Comparison of ENCODE assay signal across 1 cellular context in the genomic region with DNA sequence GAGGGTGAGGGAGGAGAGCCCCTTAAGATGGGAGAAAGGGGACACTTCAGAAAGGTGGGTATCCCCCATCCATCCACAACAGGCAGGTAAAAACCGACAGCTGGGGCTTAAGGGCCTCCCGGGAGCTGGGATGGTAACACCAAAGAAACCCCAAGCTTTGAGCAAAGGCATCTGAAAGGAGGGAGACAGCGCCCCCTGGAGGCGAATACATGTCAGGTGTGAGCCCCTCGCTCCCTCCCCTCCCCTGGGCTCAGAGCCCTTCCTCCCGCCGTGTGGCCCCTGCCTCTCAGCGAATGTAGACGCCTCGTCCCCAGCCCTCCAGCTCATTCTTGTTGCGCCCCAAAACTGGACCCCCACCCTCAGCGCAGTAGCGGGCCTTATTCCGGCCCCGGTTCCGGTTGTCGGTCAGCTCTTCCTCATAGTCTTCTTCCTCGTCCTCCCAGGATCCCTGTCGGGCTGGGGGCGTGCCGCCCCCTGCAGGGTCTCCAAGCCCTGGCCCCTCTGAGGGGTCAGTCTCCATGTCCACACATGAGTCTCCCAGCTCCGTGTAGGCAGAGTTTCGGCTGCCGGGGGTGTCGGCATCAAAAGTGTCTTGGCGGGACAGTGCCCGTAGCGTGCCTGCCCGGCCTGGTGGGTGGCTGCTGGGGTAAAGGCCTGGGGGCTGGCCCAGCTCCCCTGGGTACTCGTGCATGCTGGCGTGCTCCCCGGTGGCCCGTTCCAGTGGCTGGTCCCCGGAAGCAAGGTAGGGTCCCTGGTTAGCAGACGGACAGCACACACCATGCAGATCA.
TF ChIP-seq lines count a peak whose summit lies in the region.

No MANE protein-coding gene starts in this region.

TF ChIP-seq in K562, 482 proteins besides CTCF, POLR2A, EP300 and RAD21:
- TF ChIP-seq XRCC5 (IDR thresholded peaks at IDR 0.05; ENCODE audit: low read depth, low read length) = 0 out of 2 replicates have a peak, but pooled peaks have one; percentile 18
- TF ChIP-seq CBX1 (IDR thresholded peaks at IDR 0.05; ENCODE audit: low read depth) = no peak
- TF ChIP-seq MAZ (CRISPR knock-in tag; conservative IDR thresholded peaks at IDR 0.05 in 1 of 2, IDR thresholded peaks at IDR 0.05 in 1 of 2) = peak in 1 of 2 experiments; percentile 84; a peak in 2 of 4 replicates
- TF ChIP-seq ZBTB7A (IDR thresholded peaks at IDR 0.05; ENCODE audit: borderline replicate concordance, control insufficient read depth, low read depth, low read length) = peak; percentile 97
- TF ChIP-seq STAG1 (CRISPR knock-in tag; IDR thresholded peaks at IDR 0.05; ENCODE audit: borderline replicate concordance) = peak; percentile 57; the same call in 1 of the 2 replicates
- TF ChIP-seq ZNF445 (CRISPR knock-in tag; IDR thresholded peaks at IDR 0.05; ENCODE audit: low read depth) = no peak
- 0 out of 2 replicates have a peak, but pooled peaks have one; percentile 22 for TF ChIP-seq CTBP1 (IDR thresholded peaks at IDR 0.05; ENCODE audit: borderline replicate concordance)
- TF ChIP-seq VEZF1 (CRISPR knock-in tag; IDR thresholded peaks at IDR 0.05) = peak; percentile 39; the same call in 1 of the 2 replicates
- TF ChIP-seq PRPF4 (IDR thresholded peaks at IDR 0.05; ENCODE audit: insufficient read depth, low read depth, low read length, poor library complexity, severe bottlenecking) = no peak
- TF ChIP-seq SMAD4 (CRISPR knock-in tag; conservative IDR thresholded peaks at IDR 0.05) = 0 out of 2 replicates have a peak, but pooled peaks have one; percentile 4
- TF ChIP-seq, protein P1, sequence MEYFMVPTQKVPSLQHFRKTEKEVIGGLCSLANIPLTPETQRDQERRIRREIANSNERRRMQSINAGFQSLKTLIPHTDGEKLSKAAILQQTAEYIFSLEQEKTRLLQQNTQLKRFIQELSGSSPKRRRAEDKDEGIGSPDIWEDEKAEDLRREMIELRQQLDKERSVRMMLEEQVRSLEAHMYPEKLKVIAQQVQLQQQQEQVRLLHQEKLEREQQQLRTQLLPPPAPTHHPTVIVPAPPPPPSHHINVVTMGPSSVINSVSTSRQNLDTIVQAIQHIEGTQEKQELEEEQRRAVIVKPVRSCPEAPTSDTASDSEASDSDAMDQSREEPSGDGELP (CRISPR knock-in tag; IDR thresholded peaks at IDR 0.05; ENCODE audit: borderline replicate concordance) = peak; percentile 39; the same call in 1 of the 2 replicates
- TF ChIP-seq POLR2G (IDR thresholded peaks at IDR 0.05; ENCODE audit: low read depth, low read length) = peak; percentile 44
- TF ChIP-seq RB1 (IDR thresholded peaks at IDR 0.05; ENCODE audit: low read depth) = peak; percentile 57; the same call in 1 of the 2 replicates
- peak; percentile 41; the same call in 1 of the 2 replicates for TF ChIP-seq CREM (IDR thresholded peaks at IDR 0.05; ENCODE audit: low read depth)
- peak; percentile 83 for TF ChIP-seq ZNF766 (CRISPR knock-in tag; conservative IDR thresholded peaks at IDR 0.05)
- TF ChIP-seq, protein P2, sequence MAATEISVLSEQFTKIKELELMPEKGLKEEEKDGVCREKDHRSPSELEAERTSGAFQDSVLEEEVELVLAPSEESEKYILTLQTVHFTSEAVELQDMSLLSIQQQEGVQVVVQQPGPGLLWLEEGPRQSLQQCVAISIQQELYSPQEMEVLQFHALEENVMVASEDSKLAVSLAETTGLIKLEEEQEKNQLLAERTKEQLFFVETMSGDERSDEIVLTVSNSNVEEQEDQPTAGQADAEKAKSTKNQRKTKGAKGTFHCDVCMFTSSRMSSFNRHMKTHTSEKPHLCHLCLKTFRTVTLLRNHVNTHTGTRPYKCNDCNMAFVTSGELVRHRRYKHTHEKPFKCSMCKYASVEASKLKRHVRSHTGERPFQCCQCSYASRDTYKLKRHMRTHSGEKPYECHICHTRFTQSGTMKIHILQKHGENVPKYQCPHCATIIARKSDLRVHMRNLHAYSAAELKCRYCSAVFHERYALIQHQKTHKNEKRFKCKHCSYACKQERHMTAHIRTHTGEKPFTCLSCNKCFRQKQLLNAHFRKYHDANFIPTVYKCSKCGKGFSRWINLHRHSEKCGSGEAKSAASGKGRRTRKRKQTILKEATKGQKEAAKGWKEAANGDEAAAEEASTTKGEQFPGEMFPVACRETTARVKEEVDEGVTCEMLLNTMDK (IDR thresholded peaks at IDR 0.05; ENCODE audit: borderline replicate concordance, insufficient read depth, low read depth, low read length, poor library complexity, severe bottlenecking) = peak; percentile 46
- TF ChIP-seq SRSF7 (optimal IDR thresholded peaks at IDR 0.05; ENCODE audit: low read depth, low read length) = no peak
- peak; percentile 62 for TF ChIP-seq SMC3 (conservative IDR thresholded peaks at IDR 0.05; ENCODE audit: insufficient read depth, low read depth, low read length)
